Comparison of ENCODE assay signal across 7 cellular contexts in genomic region chr18:76491436-76491800, GRCh38. TPM values are rescaled to one million over a fixed set of nuclear protein-coding genes. Genes with fewer than 3 reads are reported as not detected.
DNase-seq lines count a peak whose midpoint lies in the region; ATAC-seq, FAIRE-seq and TF ChIP-seq lines count a peak whose summit lies in the region.

No MANE protein-coding gene starts in this region.

- no peak for TF ChIP-seq CTCF in GM20000 (IDR thresholded peaks at IDR 0.05; ENCODE audit: extremely low read depth, missing control alignments)
- no peak for TF ChIP-seq CTCF in endothelial cell of umbilical vein (IDR thresholded peaks at IDR 0.05; ENCODE audit: extremely low read depth in 1 of 2, insufficient read depth in 1 of 2, low read depth in 1 of 2, low read length in 2 of 2)

- peak overlapping the region; percentile 100 for H3K4me2 ChIP-seq in endothelial cell of umbilical vein (ENCODE audit: insufficient read depth, low read length)

- H3K27me3 ChIP-seq in endothelial cell of umbilical vein (ENCODE audit: control insufficient read depth in 2 of 2, insufficient read depth in 2 of 2, low read length in 2 of 2): peaks cover 4 to 5% of the 10 kb centered on the region in 2 experiments

- peak overlapping the region; percentile 12 for H3K9ac ChIP-seq in endothelial cell of umbilical vein (replicated peaks; ENCODE audit: extremely low read depth, insufficient read depth, low read length)

- POLR2A ChIA-PET in endothelial cell of umbilical vein (lab: Charles Lee): no interaction called here

- dilution Hi-C loops in endothelial cell of umbilical vein (cut with MboI; ENCODE audit: extremely low pct_ligation_motif_present, low sequenced_read_pairs): no loop called here

- H4K20me1 ChIP-seq in endothelial cell of umbilical vein (replicated peaks; ENCODE audit: control insufficient read depth, extremely low read depth, insufficient read depth, low read length): no peaks in the 10 kb centered on the region

- CTCF ChIA-PET in endothelial cell of umbilical vein (lab: Charles Lee): no interaction called here

- no peak for ATAC-seq in GM19023 (IDR thresholded peaks at IDR 0.05; ENCODE audit: unreplicated experiment)

- peaks cover 25% of the 10 kb centered on the region for H3K4me1 ChIP-seq in endothelial cell of umbilical vein (ENCODE audit: control insufficient read depth, extremely low read depth, insufficient read depth, low read length)

- no peaks in the 10 kb centered on the region for H3K9me3 ChIP-seq in endothelial cell of umbilical vein (replicated peaks; ENCODE audit: control insufficient read depth, insufficient read depth, low read length)

- DNase-seq in GM20000 (ENCODE audit: low spot score) (peak; percentile 94), NCI-H2171 treated with DMSO at 0.1 percent for 48 hours (lab: John Stamatoyannopoulos, UW) (peak; percentile 37), endothelial cell of umbilical vein (ENCODE audit: low read depth, low spot score) (no peak), midbrain (lab: John Stamatoyannopoulos, UW) (peak; percentile 18)
- DNase-seq in activated CD8-positive, alpha-beta memory T cell treated with anti-CD3 and anti-CD28 coated beads, Interleukin-2, amount 50 U/mL, for 48 hours: peak; percentile 68
- peak; percentile 56 to 79 (median 71) for DNase-seq in stimulated activated naive CD4-positive, alpha-beta T cell (lab: John Stamatoyannopoulos, UW)

- H3K9me1 ChIP-seq in endothelial cell of umbilical vein (replicated peaks; ENCODE audit: control insufficient read depth, extremely low read depth, insufficient read depth, low read length): no peaks in the 10 kb centered on the region

- intact Hi-C loops in endothelial cell of umbilical vein (cut with micrococcal nuclease): loop anchor here (1.0 to 10.0 kb wide), 4 partner anchors 85 to 1994 kb away; partner anchors contain the start of genes CNDP2 and TSHZ1

- H3K36me3 ChIP-seq in endothelial cell of umbilical vein (ENCODE audit: control insufficient read depth in 2 of 2, extremely low read depth in 1 of 2, insufficient read depth in 2 of 2, low read length in 2 of 2): no peaks in the 10 kb centered on the region

- peak; percentile 15 for FAIRE-seq in endothelial cell of umbilical vein (lab: Jason Lieb, UNC)

- TF ChIP-seq POLR2A in endothelial cell of umbilical vein (IDR thresholded peaks at IDR 0.05; ENCODE audit: low read depth, low read length): no peak

- no TSS peak for BruUV-seq in endothelial cell of umbilical vein (replicated peaks; lab: Mats Ljungman, UMichigan)

- peak overlapping the region; percentile 79 for H2AFZ ChIP-seq in endothelial cell of umbilical vein (ENCODE audit: low read depth, low read length)

- H3K79me2 ChIP-seq in endothelial cell of umbilical vein (ENCODE audit: control insufficient read depth, insufficient read depth, low read length): peaks cover 2% of the 10 kb centered on the region

- H3K27ac ChIP-seq in endothelial cell of umbilical vein (ENCODE audit: insufficient read depth, low read depth, low read length): no peak overlapping the region

- peak overlapping the region; percentile 80 to 97 (median 97) for H3K4me3 ChIP-seq in endothelial cell of umbilical vein (replicated peaks in 1 of 3; ENCODE audit: insufficient read depth in 1 of 3, low read depth in 1 of 3, low read length in 3 of 3)

TF ChIP-seq in endothelial cell of umbilical vein, 7 proteins besides CTCF, POLR2A, EP300 and RAD21:
- TF ChIP-seq GATA2 (IDR thresholded peaks at IDR 0.05; ENCODE audit: insufficient read depth, insufficient read length, low read depth, low read length): no peak
- TF ChIP-seq JUN (IDR thresholded peaks at IDR 0.05; ENCODE audit: borderline replicate concordance, insufficient read depth, insufficient read length, low read depth): no peak
- TF ChIP-seq EZH2 (IDR thresholded peaks at IDR 0.05; ENCODE audit: borderline replicate concordance, low read depth, low read length, severe bottlenecking): no peak
- TF ChIP-seq FOS (IDR thresholded peaks at IDR 0.05; ENCODE audit: borderline replicate concordance, insufficient read depth, low read length): no peak
- TF ChIP-seq POLR2AphosphoS5 (IDR thresholded peaks at IDR 0.05; ENCODE audit: insufficient read depth, low read depth, low read length): no peak
- TF ChIP-seq MYC (IDR thresholded peaks at IDR 0.05; ENCODE audit: low read depth, low read length): no peak
- no peak for TF ChIP-seq MAX (IDR thresholded peaks at IDR 0.05; ENCODE audit: insufficient read depth, insufficient read length)

RNA-seq across cellular contexts. Expression of gene ZNF516, which starts 3.6 kb away (rescaled TPM):
- 19.1 and 20.9 TPM in 2 replicates for total RNA-seq in endothelial cell of umbilical vein
- polyA plus RNA-seq in endothelial cell of umbilical vein: 3.6 TPM in 2 replicates
- polyA plus RNA-seq in endothelial cell of umbilical vein (2011; cell fraction: cytosol; rRNA removed): 2.1 and 2.6 TPM in 2 replicates
- 11.6 and 13.1 TPM in 2 replicates for polyA plus RNA-seq in endothelial cell of umbilical vein (2011; cell fraction: nucleus; rRNA removed)
- 5.5 and 9.5 TPM in 2 replicates for polyA plus RNA-seq in endothelial cell of umbilical vein (2012)
- 6.4 and 7.4 TPM in 2 replicates for polyA minus RNA-seq in endothelial cell of umbilical vein
- polyA minus RNA-seq in endothelial cell of umbilical vein (2011; cell fraction: cytosol; rRNA and poly(A)+ RNA removed): not detected
- polyA minus RNA-seq in endothelial cell of umbilical vein (2011; cell fraction: nucleus; rRNA and poly(A)+ RNA removed): 8.9 and 11.2 TPM in 2 replicates
